In genomic region chr11:123653997-123654565, GRCh38 we compare ENCODE assay signal across 8 cellular contexts. TPM values are rescaled to one million over a fixed set of nuclear protein-coding genes. Genes with fewer than 3 reads are reported as not detected.
DNase-seq lines count a peak whose midpoint lies in the region; ATAC-seq, FAIRE-seq and TF ChIP-seq lines count a peak whose summit lies in the region.

No MANE protein-coding gene starts in this region.

- no peaks in the 10 kb centered on the region for H3K9me3 ChIP-seq in psoas muscle

- peak overlapping the region; percentile 93 for H3K27ac ChIP-seq in psoas muscle

- peak overlapping the region; percentile 61 for H3K4me3 Mint-ChIP-seq in activated naive CD8-positive, alpha-beta T cell treated with anti-CD3 and anti-CD28 coated beads, Interleukin-2, amount 10 ng/mL, durations not matched to agents 7 days and 5 days

- peaks cover 26% of the 10 kb centered on the region for H3K4me1 ChIP-seq in psoas muscle

- H3K36me3 Mint-ChIP-seq in activated naive CD8-positive, alpha-beta T cell treated with anti-CD3 and anti-CD28 coated beads, Interleukin-2, amount 10 ng/mL, durations not matched to agents 7 days and 5 days, result peaks cover 7% of the 10 kb centered on the region

- peaks cover 56% of the 10 kb centered on the region for H3K27me3 Mint-ChIP-seq in activated naive CD8-positive, alpha-beta T cell treated with anti-CD3 and anti-CD28 coated beads, Interleukin-2, amount 10 ng/mL, durations not matched to agents 7 days and 5 days

- H3K9me3 Mint-ChIP-seq in activated naive CD8-positive, alpha-beta T cell treated with anti-CD3 and anti-CD28 coated beads, Interleukin-2, amount 10 ng/mL, durations not matched to agents 7 days and 5 days, result peaks cover 13% of the 10 kb centered on the region

- H3K27ac Mint-ChIP-seq in activated naive CD8-positive, alpha-beta T cell treated with anti-CD3 and anti-CD28 coated beads, Interleukin-2, amount 10 ng/mL, durations not matched to agents 7 days and 5 days, result no peak overlapping the region

- intact Hi-C loops in left ventricle myocardium superior (cut with micrococcal nuclease) (no loop called here), psoas muscle (cut with DNase I) (no loop called here)

- H3K36me3 ChIP-seq in psoas muscle (ENCODE audit: insufficient read depth in 1 of 2, low read depth in 1 of 2), result peaks cover 0 to 3% of the 10 kb centered on the region in 2 donors

- DNase-seq in activated T-cell treated with anti-CD3 and anti-CD28 coated beads for 48 hours (ENCODE audit: low read depth) (peak; percentile 12), activated T-cell treated with anti-CD3 and anti-CD28 coated beads for 4 hours (no peak), NCI-H526 treated with DMSO at 0.1 percent for 48 hours (lab: John Stamatoyannopoulos, UW) (peak; percentile 96), left ventricle myocardium superior (peak; percentile 73), psoas muscle (peak; percentile 58 to 79), GM19239 (ENCODE audit: insufficient read length, low spot score) (no peak), cortex of kidney (lab: John Stamatoyannopoulos, UW) (no peak)
- peak; percentile 66 for DNase-seq in activated naive CD8-positive, alpha-beta T cell treated with anti-CD3 and anti-CD28 coated beads, Interleukin-2, amount 10 ng/mL, durations not matched to agents 7 days and 5 days

- peak overlapping the region; percentile 71 for H3K4me3 ChIP-seq in psoas muscle

- POLR2A ChIA-PET in activated naive CD8-positive, alpha-beta T cell treated with anti-CD3 and anti-CD28 coated beads, Interleukin-2, amount 10 ng/mL, durations not matched to agents 7 days and 5 days (lab: Charles Lee), result no interaction called here

- FAIRE-seq in GM19239 (lab: Jason Lieb, UNC), result no peak

- peaks cover 5% of the 10 kb centered on the region for H3K4me1 Mint-ChIP-seq in activated naive CD8-positive, alpha-beta T cell treated with anti-CD3 and anti-CD28 coated beads, Interleukin-2, amount 10 ng/mL, durations not matched to agents 7 days and 5 days

- no peak for TF ChIP-seq CTCF in psoas muscle (IDR thresholded peaks at IDR 0.05)

- ATAC-seq in activated naive CD8-positive, alpha-beta T cell treated with anti-CD3 and anti-CD28 coated beads, Interleukin-2, amount 10 ng/mL, durations not matched to agents 7 days and 5 days (ENCODE audit: low read depth), result peak; percentile 78
- ATAC-seq in left ventricle myocardium superior (peak; percentile 82), psoas muscle (peak; percentile 31 to 58 (median 45))

- 0 to 1% (median 0%) methylated on average over 40 to 55 of the region's 55 CpGs for WGBS in psoas muscle, 3 donors

- no peaks in the 10 kb centered on the region for H3K27me3 ChIP-seq in psoas muscle (ENCODE audit: insufficient read depth in 3 of 3, low read length in 2 of 3)

RNA-seq across cellular contexts. Expression of gene SCN3B, which starts 0.3 kb away (rescaled TPM):
- total RNA-seq in activated naive CD8-positive, alpha-beta T cell treated with anti-CD3 and anti-CD28 coated beads, Interleukin-2, amount 10 ng/mL, durations not matched to agents 7 days and 5 days, result not detected
- 1.7 TPM for total RNA-seq in left ventricle myocardium superior
- 10 to 100 TPM; 11.1 to 69.0 (median 26.4) TPM for total RNA-seq in psoas muscle
- polyA plus RNA-seq in psoas muscle, result 10 to 100 TPM; 15.6 to 42.1 (median 17.2) TPM

Comparison
In these comparisons a context has a peak if more than half of its experiments do, and no peak if none do; other contexts are left out.
1. DNase-seq: peak in activated T-cell treated with anti-CD3 and anti-CD28 coated beads for 48 hours (single experiment), NCI-H526 treated with DMSO at 0.1 percent for 48 hours (single experiment), activated naive CD8-positive, alpha-beta T cell treated with anti-CD3 and anti-CD28 coated beads, Interleukin-2, amount 10 ng/mL, durations not matched to agents 7 days and 5 days (single experiment), left ventricle myocardium superior (single experiment) and psoas muscle (2 of 2); none in activated T-cell treated with anti-CD3 and anti-CD28 coated beads for 4 hours (single experiment), GM19239 (single experiment) and cortex of kidney (single experiment).
2. Peak in every context shown above with its lines, with median percentiles within 50 percentile points of each other: ATAC-seq.